ENCODE assay signal across 8 cellular contexts in the genomic region with DNA sequence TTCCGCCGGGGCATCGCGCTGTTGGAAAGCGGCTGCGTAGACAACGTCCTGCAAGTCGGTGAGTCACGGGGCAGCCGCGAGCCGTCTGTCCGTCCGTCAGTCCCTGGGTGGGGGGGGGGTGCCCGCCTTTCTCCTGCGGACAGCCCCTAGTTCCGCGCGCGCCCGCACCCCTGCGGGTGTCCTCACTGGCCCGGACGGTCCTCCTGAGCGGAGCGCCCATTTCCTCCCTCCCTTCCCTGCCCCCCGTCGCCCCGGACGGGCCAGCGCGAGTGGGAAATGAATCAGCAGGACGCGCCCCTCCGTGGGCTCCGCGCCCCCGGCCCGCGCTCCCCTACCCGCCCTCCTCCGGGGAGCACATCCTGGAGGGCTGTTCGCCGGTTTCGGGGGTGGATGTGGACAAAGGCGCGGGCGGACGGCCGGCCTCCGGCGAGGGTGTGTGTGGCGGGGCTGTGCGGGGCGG. TPM values are rescaled to one million over a fixed set of nuclear protein-coding genes. Genes with fewer than 3 reads are reported as not detected.
DNase-seq lines count a peak whose midpoint lies in the region; ATAC-seq and TF ChIP-seq lines count a peak whose summit lies in the region.

No MANE protein-coding gene starts in this region.

- ATAC-seq in mucosa of descending colon (no peak), GM18517 (IDR thresholded peaks at IDR 0.05; ENCODE audit: unreplicated experiment) (no peak)

- TF ChIP-seq CTCF in BJ (IDR thresholded peaks at IDR 0.05; ENCODE audit: insufficient read depth, low read depth, low read length) (no peak), epithelial cell of esophagus (IDR thresholded peaks at IDR 0.05; ENCODE audit: insufficient read depth, low read depth, low read length, missing control alignments) (no peak), mucosa of descending colon (IDR thresholded peaks at IDR 0.05) (no peak), thyroid gland (IDR thresholded peaks at IDR 0.05) (no peak)

- peak overlapping the region; percentile 77; the same call in 1 of the 2 replicates for H3K9ac ChIP-seq in HUES64 (ENCODE audit: low read depth, low read length)

- POLR2A ChIA-PET in BJ (lab: Charles Lee), result no interaction called here

- H3K27me3 ChIP-seq in BJ (ENCODE audit: control insufficient read depth, insufficient read depth, low read length) (no peaks in the 10 kb centered on the region), HUES64 (ENCODE audit: insufficient read depth, low read length) (peaks cover 64% of the 10 kb centered on the region), thyroid gland (no peaks in the 10 kb centered on the region)

- H3K9me3 ChIP-seq in HUES64 (ENCODE audit: insufficient read depth, low read depth, low read length) (no peaks in the 10 kb centered on the region), mucosa of descending colon (no peaks in the 10 kb centered on the region), thyroid gland (no peaks in the 10 kb centered on the region)

- CTCF ChIA-PET in BJ (lab: Yijun Ruan, JAX), result interaction anchor here (0.6 to 1.2 kb wide), 2 partner anchors 277 to 326 kb away, joined by 3 read pairs; no protein-coding TSS in a partner anchor

- no peak for DNase-seq in BJ (ENCODE audit: low read depth)
- DNase-seq in activated CD4-positive, alpha-beta T cell treated with anti-CD3 and anti-CD28 coated beads, Interleukin-2, amount 50 U/mL, for 1 hour, result peak; percentile 22
- peak; percentile 72 for DNase-seq in epithelial cell of esophagus (ENCODE audit: low read depth)
- DNase-seq in mucosa of descending colon, result peak; percentile 47 to 86 (median 74)
- DNase-seq in thyroid gland, result peak; percentile 54 to 56
- no peak for DNase-seq in GF-D8 (lab: John Stamatoyannopoulos, UW)

- intact Hi-C loops in mucosa of descending colon (cut with DNase I, micrococcal nuclease) (loop anchor here in 1 of 2 donors (10.0 kb wide), 1 partner anchor 292 kb away; no protein-coding TSS in a partner anchor), thyroid gland (cut with DNase I) (loop anchor here (5.0 to 10.0 kb wide), 3 partner anchors 74 to 322 kb away; no protein-coding TSS in a partner anchor)

- H3K4me3 ChIP-seq in BJ (ENCODE audit: low read depth, low read length) (peak overlapping the region; percentile 79), HUES64 (ENCODE audit: low read length) (peak overlapping the region; percentile 76), epithelial cell of esophagus (ENCODE audit: low read length) (peak overlapping the region; percentile 71), mucosa of descending colon (peak overlapping the region; percentile 94), thyroid gland (replicated peaks in 1 of 3) (peak overlapping the region; percentile 86 to 96 (median 93))

- 2% methylated on average over 52 of the region's 55 CpGs for WGBS in HUES64
- 0% methylated on average over 18 of the region's 55 CpGs; no CpG with 5 or more reads in 1 of the 2 donors for WGBS in thyroid gland, 2 donors

- peaks cover 33% of the 10 kb centered on the region for H3K4me1 ChIP-seq in HUES64 (ENCODE audit: insufficient read depth, low read length)
- H3K4me1 ChIP-seq in mucosa of descending colon (ENCODE audit: low read depth), result peaks cover 25% of the 10 kb centered on the region
- peaks cover 0 to 32% of the 10 kb centered on the region in 2 donors for H3K4me1 ChIP-seq in thyroid gland

- TF ChIP-seq POLR2A in thyroid gland (IDR thresholded peaks at IDR 0.05), result no peak

- H3K36me3 ChIP-seq in BJ (ENCODE audit: control insufficient read depth, insufficient read depth, low read length) (no peaks in the 10 kb centered on the region; the same call in 1 of the 2 replicates), HUES64 (ENCODE audit: insufficient read depth, low read length) (no peaks in the 10 kb centered on the region), mucosa of descending colon (ENCODE audit: low read depth) (no peaks in the 10 kb centered on the region), thyroid gland (no peaks in the 10 kb centered on the region)

- H3K27ac ChIP-seq in HUES64 (ENCODE audit: low read depth, low read length), result no peak overlapping the region
- H3K27ac ChIP-seq in thyroid gland, result peak overlapping the region; percentile 69 to 94 (median 83)

RNA-seq across cellular contexts. Expression of a gene that starts 0.9 kb away (rescaled TPM):
- polyA plus RNA-seq in BJ (2011; rRNA removed), result 11.1 and 11.8 TPM in 2 replicates
- 22.9 and 28.0 TPM in 2 replicates for polyA minus RNA-seq in BJ (2011; rRNA and poly(A)+ RNA removed)
- polyA plus RNA-seq in HUES64 (2013, experiment 1 of 2), result 7.7 TPM
- 11.5 TPM for polyA plus RNA-seq in HUES64 (2013, experiment 2 of 2)
- total RNA-seq in mucosa of descending colon (10 to 100 TPM; 26.2 to 39.4 (median 27.8) TPM), thyroid gland (10 to 100 TPM; 11.8 to 20.1 (median 14.5) TPM)

Comparison
In these comparisons a context has a peak if more than half of its experiments do, and no peak if none do; other contexts are left out.
1. DNase-seq: peak in activated CD4-positive, alpha-beta T cell treated with anti-CD3 and anti-CD28 coated beads, Interleukin-2, amount 50 U/mL, for 1 hour (single experiment), epithelial cell of esophagus (single experiment), mucosa of descending colon (3 of 3) and thyroid gland (2 of 2); none in BJ (single experiment) and GF-D8 (single experiment).
2. Peak in every context shown above with its lines, with median percentiles within 50 percentile points of each other: H3K4me3 ChIP-seq.